Comparison of ENCODE assay signal across 17 cellular contexts in genomic region chr6:53481328-53481727, GRCh38.
"Had no signal": no experiment of that assay in that cellular context is flagged by ENCODE, and none has a peak within 500 bp of the region (broad histone marks: within the 10 kb centered on the region; RNA-seq: fewer than 3 reads in every experiment).

No MANE protein-coding gene starts in this region.

- H3K9me3 ChIP-seq: ascending aorta, breast epithelium, gastrocnemius medialis, lower lobe of right lung, tibial nerve, vagina had no signal

- H3K4me1 ChIP-seq: vagina had no signal

- H3K27ac ChIP-seq: ascending aorta, coronary artery, gastrocnemius medialis, lower lobe of right lung, tibial nerve, vagina had no signal

- DNase-seq: activated CD4-positive, alpha-beta memory T cell treated with anti-CD3 and anti-CD28 coated beads, Interleukin-2, amount 10 ng/mL, durations not matched to agents 7 days and 5 days; activated CD4-positive, alpha-beta T cell treated with anti-CD3 and anti-CD28 coated beads for 4 hours; activated effector memory CD4-positive, alpha-beta T cell treated with anti-CD3 and anti-CD28 coated beads, Interleukin-2, amount 50 U/mL, for 16 hours; activated naive CD4-positive, alpha-beta T cell treated with anti-CD3 and anti-CD28 coated beads, Interleukin-2, amount 50 U/mL, for 16 hours; activated T-cell treated with anti-CD3 and anti-CD28 coated beads, Interleukin-2, amount 50 U/mL, for 24 hours; gastrocnemius medialis; head of caudate nucleus; lower lobe of right lung; stimulated activated CD8-positive, alpha-beta memory T cell treated with anti-CD3 and anti-CD28 coated beads, Interleukin-4, amount 100 ng/mL, for 48 hours; stimulated activated naive CD8-positive, alpha-beta T cell treated with anti-CD3 and anti-CD28 coated beads, Interleukin-15, Interleukin-2, amounts not matched to agents 100 U/mL and 50 U/mL, for 24 hours had no signal

- H3K4me3 Mint-ChIP-seq: activated CD4-positive, alpha-beta memory T cell treated with anti-CD3 and anti-CD28 coated beads, Interleukin-2, amount 10 ng/mL, durations not matched to agents 7 days and 5 days; activated T-cell treated with anti-CD3 and anti-CD28 coated beads, Interleukin-2, amount 50 U/mL, for 24 hours; T-helper 1 cell treated with Interleukin-12 subunit alpha and Interleukin-12 subunit beta and Interleukin-4 antibody, amounts not matched to agents 30 μg/mL and 1 μg/mL, for 36 hours had no signal

- H3K4me3 ChIP-seq: ascending aorta, breast epithelium, coronary artery, gastrocnemius medialis, lower lobe of right lung, tibial nerve, vagina had no signal

- ATAC-seq: gastrocnemius medialis; stimulated activated naive CD8-positive, alpha-beta T cell treated with anti-CD3 and anti-CD28 coated beads, Interleukin-15, Interleukin-2, amounts not matched to agents 100 U/mL and 50 U/mL, for 24 hours had no signal

- H3K36me3 ChIP-seq: ascending aorta, breast epithelium, gastrocnemius medialis, lower lobe of right lung, tibial nerve, vagina had no signal

- H3K9me3 Mint-ChIP-seq: activated CD4-positive, alpha-beta memory T cell treated with anti-CD3 and anti-CD28 coated beads, Interleukin-2, amount 10 ng/mL, durations not matched to agents 7 days and 5 days; activated T-cell treated with anti-CD3 and anti-CD28 coated beads, Interleukin-2, amount 50 U/mL, for 24 hours; T-helper 1 cell treated with Interleukin-12 subunit alpha and Interleukin-12 subunit beta and Interleukin-4 antibody, amounts not matched to agents 30 μg/mL and 1 μg/mL, for 36 hours had no signal

- H3K27me3 ChIP-seq: ascending aorta, breast epithelium, gastrocnemius medialis, tibial nerve, vagina had no signal

- H3K27ac Mint-ChIP-seq: activated CD4-positive, alpha-beta memory T cell treated with anti-CD3 and anti-CD28 coated beads, Interleukin-2, amount 10 ng/mL, durations not matched to agents 7 days and 5 days; activated T-cell treated with anti-CD3 and anti-CD28 coated beads, Interleukin-2, amount 50 U/mL, for 24 hours; progenitor cell of endocrine pancreas; T-helper 1 cell treated with Interleukin-12 subunit alpha and Interleukin-12 subunit beta and Interleukin-4 antibody, amounts not matched to agents 30 μg/mL and 1 μg/mL, for 36 hours had no signal
